Comparison of ENCODE assay signal across 11 cellular contexts in genomic region chr7:70193514-70193913, GRCh38.
A peak's percentile ranks its signal among the peaks of the same experiment; 100 is the strongest.
DNase-seq lines count a peak whose midpoint lies in the region; ATAC-seq, FAIRE-seq and TF ChIP-seq lines count a peak whose summit lies in the region.
"Had no signal": no experiment of that assay in that cellular context is flagged by ENCODE, and none has a peak within 500 bp of the region (broad histone marks: within the 10 kb centered on the region; RNA-seq: fewer than 3 reads in every experiment).

No MANE protein-coding gene starts in this region.

- intact Hi-C loops in kidney (cut with DNase I), result no loop called here
- intact Hi-C loops in activated CD4-positive, alpha-beta T cell treated with anti-CD3 and anti-CD28 coated beads, Interleukin-2, amount 10 ng/mL, durations not matched to agents 24 days and 14 days (cut with micrococcal nuclease), result no loop called here

- peaks cover 4% of the 10 kb centered on the region; the same call in 1 of the 2 replicates for H3K4me1 ChIP-seq in GM23338 (ENCODE audit: insufficient read depth)
- no peaks in the 10 kb centered on the region for H3K4me1 ChIP-seq in kidney (ENCODE audit: control insufficient read depth in 1 of 2, insufficient read depth in 1 of 2, low read depth in 1 of 2, low read length in 2 of 2)

- no peak overlapping the region for H2AFZ ChIP-seq in GM23338

- H3K4me1 Mint-ChIP-seq in GM23338, result peaks cover 8% of the 10 kb centered on the region; the same call in 2 of the 3 replicates
- no peaks in the 10 kb centered on the region for H3K4me1 Mint-ChIP-seq in activated CD4-positive, alpha-beta T cell treated with anti-CD3 and anti-CD28 coated beads, Interleukin-2, amount 10 ng/mL, durations not matched to agents 24 days and 14 days

- H3K27me3 ChIP-seq in GM23338 (ENCODE audit: insufficient read depth), result no peaks in the 10 kb centered on the region

- H3K9me2 ChIP-seq in GM23338 (ENCODE audit: insufficient read depth), result peaks cover 18% of the 10 kb centered on the region; the same call in 1 of the 2 replicates

- no peak overlapping the region for H3K4me3 Mint-ChIP-seq in GM23338
- no peak overlapping the region for H3K4me3 Mint-ChIP-seq in activated CD4-positive, alpha-beta T cell treated with anti-CD3 and anti-CD28 coated beads, Interleukin-2, amount 10 ng/mL, durations not matched to agents 24 days and 14 days

- TF ChIP-seq CTCF in GM23338 (conservative IDR thresholded peaks at IDR 0.05; ENCODE audit: low read depth in 2 of 2) (peak; percentile 13 to 37; a peak in 3 of 4 replicates), kidney (IDR thresholded peaks at IDR 0.05; ENCODE audit: borderline replicate concordance, extremely low read depth, insufficient read depth) (peak; percentile 21), omental fat pad (IDR thresholded peaks at IDR 0.05) (no peak)

- H3K27me3 Mint-ChIP-seq in GM23338 (ENCODE audit: insufficient read depth, low read depth, poor library complexity), result no peaks in the 10 kb centered on the region
- no peaks in the 10 kb centered on the region for H3K27me3 Mint-ChIP-seq in activated CD4-positive, alpha-beta T cell treated with anti-CD3 and anti-CD28 coated beads, Interleukin-2, amount 10 ng/mL, durations not matched to agents 24 days and 14 days

- H3K9ac ChIP-seq in SK-N-MC (ENCODE audit: insufficient read length) (no peak overlapping the region), kidney (ENCODE audit: low read length in 2 of 2) (no peak overlapping the region)

- H3K36me3 Mint-ChIP-seq in GM23338 (ENCODE audit: low read depth), result peaks cover 4% of the 10 kb centered on the region; the same call in 1 of the 3 replicates
- no peaks in the 10 kb centered on the region for H3K36me3 Mint-ChIP-seq in activated CD4-positive, alpha-beta T cell treated with anti-CD3 and anti-CD28 coated beads, Interleukin-2, amount 10 ng/mL, durations not matched to agents 24 days and 14 days (ENCODE audit: low read depth)

- H3F3A ChIP-seq in GM23338 (replicated peaks; ENCODE audit: low read depth), result no peaks in the 10 kb centered on the region

- H3K9me3 ChIP-seq in SK-N-MC (ENCODE audit: low read depth, low read length), result no peaks in the 10 kb centered on the region
- H3K9me3 ChIP-seq in kidney (ENCODE audit: control insufficient read depth in 1 of 2, low read length in 2 of 2), result no peaks in the 10 kb centered on the region

- H3K4me3 ChIP-seq in GM23338 (no peak overlapping the region), SK-N-MC (no peak overlapping the region), kidney (ENCODE audit: low read length in 2 of 2) (no peak overlapping the region)

- no peak overlapping the region for H3K4me2 ChIP-seq in GM23338

- H3K27ac ChIP-seq in GM23338 (ENCODE audit: low read depth) (no peak overlapping the region), SK-N-MC (no peak overlapping the region), kidney (ENCODE audit: low read depth in 2 of 2, low read length in 2 of 2) (no peak overlapping the region)

- peaks cover 7% of the 10 kb centered on the region; the same call in 1 of the 2 replicates for H3K36me3 ChIP-seq in GM23338 (ENCODE audit: insufficient read depth)
- no peaks in the 10 kb centered on the region for H3K36me3 ChIP-seq in SK-N-MC (ENCODE audit: insufficient read depth, low read length)
- H3K36me3 ChIP-seq in kidney (ENCODE audit: control insufficient read depth in 1 of 2, insufficient read depth in 2 of 2, low read length in 2 of 2), result no peaks in the 10 kb centered on the region

- FAIRE-seq in kidney (lab: Jason Lieb, UNC), result peak; percentile 59

- H3K9me3 Mint-ChIP-seq in GM23338, result peaks cover 22% of the 10 kb centered on the region; the same call in 2 of the 3 replicates
- H3K9me3 Mint-ChIP-seq in activated CD4-positive, alpha-beta T cell treated with anti-CD3 and anti-CD28 coated beads, Interleukin-2, amount 10 ng/mL, durations not matched to agents 24 days and 14 days, result no peaks in the 10 kb centered on the region

- H3K27ac Mint-ChIP-seq in GM23338, result no peak overlapping the region
- no peak overlapping the region for H3K27ac Mint-ChIP-seq in activated CD4-positive, alpha-beta T cell treated with anti-CD3 and anti-CD28 coated beads, Interleukin-2, amount 10 ng/mL, durations not matched to agents 24 days and 14 days

- ATAC-seq in GM23338, result no peak
- ATAC-seq in omental fat pad (ENCODE audit: low FRiP score), result no peak

- H3K79me2 ChIP-seq in GM23338 (replicated peaks; ENCODE audit: insufficient read depth), result no peaks in the 10 kb centered on the region

- DNase-seq in AG08395 (ENCODE audit: low spot score) (peak; percentile 37), GM23338 (ENCODE audit: low spot score) (no peak), SK-N-MC (ENCODE audit: low read depth, low spot score) (peak; percentile 20), kidney (no peak), omental fat pad (ENCODE audit: low spot score) (no peak), hippocampal formation (lab: John Stamatoyannopoulos, UW) (no peak), GM19238 (ENCODE audit: insufficient read length, low spot score) (no peak)
- DNase-seq in activated CD4-positive, alpha-beta T cell treated with anti-CD3 and anti-CD28 coated beads, Interleukin-2, amount 10 ng/mL, durations not matched to agents 24 days and 14 days, result no peak
- DNase-seq: activated T-cell treated with anti-CD3 and anti-CD28 coated beads for 4 hours, EL, erythroblast had no signal

- no peaks in the 10 kb centered on the region for H4K20me1 ChIP-seq in GM23338 (replicated peaks; ENCODE audit: insufficient read depth)

TF ChIP-seq in GM23338, 12 proteins besides CTCF, POLR2A, EP300 and RAD21 (continues in another document):
- TF ChIP-seq CREB1 (CRISPR knock-in tag; IDR thresholded peaks at IDR 0.05; ENCODE audit: low read depth) (no peak), EZH2phosphoT487 (IDR thresholded peaks at IDR 0.05; ENCODE audit: unreplicated experiment) (no peak), REST (IDR thresholded peaks at IDR 0.05; ENCODE audit: unreplicated experiment) (no peak), ZNF331 (CRISPR knock-in tag; IDR thresholded peaks at IDR 0.05; ENCODE audit: low read depth) (no peak), ETS1 (IDR thresholded peaks at IDR 0.05) (no peak), ZNF114 (CRISPR knock-in tag; IDR thresholded peaks at IDR 0.05) (no peak), POLR2AphosphoS5 (IDR thresholded peaks at IDR 0.05; ENCODE audit: low read depth) (no peak)

Comparison
In these comparisons a context has a peak if more than half of its experiments do, and no peak if none do; other contexts are left out.
1. DNase-seq: peak in AG08395 (single experiment) and SK-N-MC (single experiment); none in GM23338 (single experiment), kidney (single experiment), omental fat pad (single experiment), activated CD4-positive, alpha-beta T cell treated with anti-CD3 and anti-CD28 coated beads, Interleukin-2, amount 10 ng/mL, durations not matched to agents 24 days and 14 days (single experiment), hippocampal formation (0 of 2) and GM19238 (single experiment).
2. CTCF ChIP-seq: peak in GM23338 (2 of 2) and kidney (single experiment); none in omental fat pad (0 of 3).